In genomic region chr15:50377867-50378751, GRCh38 we compare ENCODE assay signal across 1 cellular context.
A peak's percentile ranks its signal among the peaks of the same experiment; 100 is the strongest.
TF ChIP-seq lines count a peak whose summit lies in the region.

No MANE protein-coding gene starts in this region.

TF ChIP-seq in GM12878, 131 proteins besides CTCF, POLR2A, EP300 and RAD21 (continued from another document and continues in another):
- TF ChIP-seq SKIL (IDR thresholded peaks at IDR 0.05; ENCODE audit: low read depth, poor library complexity, severe bottlenecking) (peak; percentile 91), CBX5 (IDR thresholded peaks at IDR 0.05; ENCODE audit: low read depth) (peak; percentile 75; the same call in 1 of the 2 replicates), ZNF24 (IDR thresholded peaks at IDR 0.05) (no peak; the same call in 1 of the 2 replicates), ZBED1 (IDR thresholded peaks at IDR 0.05; ENCODE audit: borderline replicate concordance) (peak; percentile 64; the same call in 1 of the 2 replicates), MEF2A (IDR thresholded peaks at IDR 0.05; ENCODE audit: insufficient read depth, low read depth, low read length) (no peak), NFYA (IDR thresholded peaks at IDR 0.05; ENCODE audit: borderline replicate concordance, low read depth, low read length) (no peak), BCL3 (IDR thresholded peaks at IDR 0.05; ENCODE audit: borderline replicate concordance, insufficient read depth, low read depth, low read length, poor library complexity, severe bottlenecking) (peak; percentile 34), TAF1 (IDR thresholded peaks at IDR 0.05; ENCODE audit: borderline replicate concordance, low read depth, low read length) (no peak), MXI1 (IDR thresholded peaks at IDR 0.05; ENCODE audit: low read depth, low read length) (no peak; the same call in 1 of the 2 replicates), SIN3A (IDR thresholded peaks at IDR 0.05; ENCODE audit: low read depth, low read length) (no peak), NKRF (conservative IDR thresholded peaks at IDR 0.05) (no peak), NR2C1 (IDR thresholded peaks at IDR 0.05) (peak; percentile 31; the same call in 1 of the 2 replicates), IRF4 (IDR thresholded peaks at IDR 0.05; ENCODE audit: low read depth, low read length) (peak; percentile 99), USF1 (IDR thresholded peaks at IDR 0.05; ENCODE audit: borderline replicate concordance, extremely low read length, insufficient read depth, low read depth, low read length) (no peak), ZNF592 (IDR thresholded peaks at IDR 0.05) (no peak), ATF2 (IDR thresholded peaks at IDR 0.05; ENCODE audit: low read length) (peak; percentile 91), SUPT20H (IDR thresholded peaks at IDR 0.05; ENCODE audit: borderline replicate concordance, control insufficient read depth, low read depth, low read length) (no peak), CHD2 (IDR thresholded peaks at IDR 0.05; ENCODE audit: borderline replicate concordance, low read depth, low read length) (peak; percentile 64; the same call in 1 of the 2 replicates), ZNF384 (IDR thresholded peaks at IDR 0.05; ENCODE audit: borderline replicate concordance, low read depth, low read length) (peak; percentile 76), NR2C2 (IDR thresholded peaks at IDR 0.05; ENCODE audit: borderline replicate concordance, control insufficient read depth, insufficient read length, low read depth) (no peak), TCF3 (IDR thresholded peaks at IDR 0.05; ENCODE audit: borderline replicate concordance, insufficient read depth, low read depth, low read length) (0 out of 2 replicates have a peak, but pooled peaks have one; percentile 29), YBX1 (IDR thresholded peaks at IDR 0.05) (no peak), E4F1 (IDR thresholded peaks at IDR 0.05; ENCODE audit: borderline replicate concordance, partially characterized antibody) (no peak), SREBF1 (IDR thresholded peaks at IDR 0.05; ENCODE audit: low read length) (no peak), ZBTB4 (CRISPR knock-in tag; IDR thresholded peaks at IDR 0.05) (no peak), ZBTB40 (IDR thresholded peaks at IDR 0.05; ENCODE audit: borderline replicate concordance) (no peak), FOXK2 (IDR thresholded peaks at IDR 0.05) (no peak), SP1 (IDR thresholded peaks at IDR 0.05; ENCODE audit: low read depth, low read length) (peak; percentile 59), USF2 (IDR thresholded peaks at IDR 0.05; ENCODE audit: borderline replicate concordance, low read depth, low read length) (no peak), NRF1 (conservative IDR thresholded peaks at IDR 0.05; ENCODE audit: low read depth, low read length) (no peak)
